9 cellular contexts compared by ENCODE assay signal in the genomic region with DNA sequence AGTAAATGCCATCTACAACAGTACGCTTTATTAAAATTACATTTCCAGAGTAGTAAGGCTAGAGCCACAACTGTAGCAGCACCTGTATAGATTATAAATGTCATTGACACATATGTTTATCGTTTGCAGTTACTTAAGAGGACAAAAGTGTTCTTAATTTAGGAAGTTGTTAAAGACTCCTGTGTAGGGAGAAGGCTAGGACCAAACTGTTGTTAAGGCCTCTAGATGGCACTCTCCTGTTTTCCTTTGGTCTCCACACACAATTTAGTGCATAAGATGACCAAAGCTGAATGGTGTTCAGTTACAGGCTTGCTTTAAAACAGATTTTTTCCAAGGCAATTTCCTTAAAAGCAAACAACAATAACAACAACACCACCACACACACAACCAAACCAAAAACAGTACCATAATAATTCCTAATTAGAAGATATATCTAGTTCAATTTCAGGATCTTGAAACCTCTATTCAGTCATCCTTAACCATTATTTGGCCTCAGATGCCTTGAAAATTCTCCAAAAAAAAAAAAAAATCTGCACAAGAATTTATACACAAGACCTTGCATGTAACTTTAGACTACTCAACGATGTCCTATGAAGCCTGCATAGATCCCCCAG. TPM values are rescaled to one million over a fixed set of nuclear protein-coding genes. Genes with fewer than 3 reads are reported as not detected.
DNase-seq lines count a peak whose midpoint lies in the region; FAIRE-seq and TF ChIP-seq lines count a peak whose summit lies in the region.
"Had no signal": no experiment of that assay in that cellular context is flagged by ENCODE, and none has a peak within 500 bp of the region (broad histone marks: within the 10 kb centered on the region; RNA-seq: fewer than 3 reads in every experiment).

No MANE protein-coding gene starts in this region.

- H3K27me3 ChIP-seq in bronchial epithelial cell (ENCODE audit: control insufficient read depth, insufficient read depth, low read length) = no peaks in the 10 kb centered on the region
- H3K27me3 ChIP-seq: BLaER1 had no signal

- intact Hi-C loops in kidney (cut with DNase I) = loop anchor here (10.0 kb wide), 1 partner anchor 225 kb away; no protein-coding TSS in a partner anchor

- TF ChIP-seq CTCF in bronchial epithelial cell (IDR thresholded peaks at IDR 0.05; ENCODE audit: insufficient read depth, low read length, severe bottlenecking) = peak; percentile 71
- TF ChIP-seq CTCF in kidney (IDR thresholded peaks at IDR 0.05; ENCODE audit: borderline replicate concordance, extremely low read depth, insufficient read depth) = peak; percentile 69

- no peaks in the 10 kb centered on the region for H3K9me3 ChIP-seq in kidney (ENCODE audit: control insufficient read depth in 1 of 2, low read length in 2 of 2)
- H3K9me3 ChIP-seq: BLaER1 had no signal

- no peak overlapping the region for H3K27ac ChIP-seq in kidney (ENCODE audit: low read depth in 2 of 2, low read length in 2 of 2)
- H3K27ac ChIP-seq: BLaER1 had no signal

- peaks cover 0 to 3% of the 10 kb centered on the region in 2 donors for H3K4me1 ChIP-seq in kidney (ENCODE audit: control insufficient read depth in 1 of 2, insufficient read depth in 1 of 2, low read depth in 1 of 2, low read length in 2 of 2)

- H3K4me3 ChIP-seq in bronchial epithelial cell (ENCODE audit: low read depth, low read length) (no peak overlapping the region), kidney (ENCODE audit: low read length in 2 of 2) (no peak overlapping the region)
- H3K4me3 ChIP-seq: BLaER1 had no signal

- peak; percentile 32 to 47 for DNase-seq in SHP77 (lab: John Stamatoyannopoulos, UW)
- DNase-seq in SHP77 treated with DMSO at 0.1 percent for 48 hours (lab: John Stamatoyannopoulos, UW) = no peak
- DNase-seq in HuH-7 (ENCODE audit: low spot score) = peak; percentile 56
- DNase-seq in NOMO-1 treated with dmso at 0.1 percent for 144 hours (lab: John Stamatoyannopoulos, UW; ENCODE audit: unreplicated experiment) = peak; percentile 58
- peak; percentile 72 for DNase-seq in bronchial epithelial cell (ENCODE audit: low read depth)
- no peak for DNase-seq in kidney
- DNase-seq in stromal cell of bone marrow (ENCODE audit: low read depth) = peak; percentile 72
- DNase-seq in mesenteric fat pad (ENCODE audit: low spot score) = no peak

- H3K36me3 ChIP-seq in bronchial epithelial cell (ENCODE audit: control insufficient read depth, insufficient read depth, low read length) (peaks cover 9% of the 10 kb centered on the region), kidney (ENCODE audit: control insufficient read depth in 1 of 2, insufficient read depth in 2 of 2, low read length in 2 of 2) (peaks cover 7 to 10% of the 10 kb centered on the region in 2 donors)

- no peak overlapping the region for H3K9ac ChIP-seq in kidney (ENCODE audit: low read length in 2 of 2)
- H3K9ac ChIP-seq: BLaER1 had no signal

- FAIRE-seq in bronchial epithelial cell (lab: Jason Lieb, UNC) (no peak), kidney (lab: Jason Lieb, UNC) (peak; percentile 25)

RNA-seq across cellular contexts. Expression of gene APOA1, which starts 42.5 kb away (rescaled TPM):
- total RNA-seq in bronchial epithelial cell (not detected in 2 replicates), kidney (not detected), mesenteric fat pad (4.2 TPM)
- 2.0 TPM for polyA plus RNA-seq in kidney (ENCODE audit: insufficient read depth, low read depth, low replicate concordance)

RNA-seq across cellular contexts. Expression of gene APOC3, which starts 50.2 kb away (rescaled TPM):
- total RNA-seq in bronchial epithelial cell = not detected in 2 replicates
- not detected for total RNA-seq in kidney
- polyA plus RNA-seq in kidney (ENCODE audit: insufficient read depth, low read depth, low replicate concordance) = 35.6 TPM
- 2.2 TPM for total RNA-seq in mesenteric fat pad

RNA-seq across cellular contexts. Expression of gene APOA4, which starts 56.8 kb away (rescaled TPM):
- total RNA-seq in bronchial epithelial cell (not detected in 2 replicates), kidney (not detected), mesenteric fat pad (15.0 TPM)
- polyA plus RNA-seq in kidney (ENCODE audit: insufficient read depth, low read depth, low replicate concordance) = 0.80 TPM

Comparison
In these comparisons a context has a peak if more than half of its experiments do, and no peak if none do; other contexts are left out.
1. DNase-seq: peak in SHP77 (2 of 2), HuH-7 (single experiment), NOMO-1 treated with dmso at 0.1 percent for 144 hours (single experiment), bronchial epithelial cell (single experiment) and stromal cell of bone marrow (single experiment); none in SHP77 treated with DMSO at 0.1 percent for 48 hours (single experiment), kidney (single experiment) and mesenteric fat pad (single experiment).
2. RNA of gene APOA4, which starts 56.8 kb away (total RNA-seq): 15.0 TPM in mesenteric fat pad (single experiment); not detected in bronchial epithelial cell and not detected in kidney (single experiment); every median in the first group is over 10 times any median in the second.